In the genomic region with DNA sequence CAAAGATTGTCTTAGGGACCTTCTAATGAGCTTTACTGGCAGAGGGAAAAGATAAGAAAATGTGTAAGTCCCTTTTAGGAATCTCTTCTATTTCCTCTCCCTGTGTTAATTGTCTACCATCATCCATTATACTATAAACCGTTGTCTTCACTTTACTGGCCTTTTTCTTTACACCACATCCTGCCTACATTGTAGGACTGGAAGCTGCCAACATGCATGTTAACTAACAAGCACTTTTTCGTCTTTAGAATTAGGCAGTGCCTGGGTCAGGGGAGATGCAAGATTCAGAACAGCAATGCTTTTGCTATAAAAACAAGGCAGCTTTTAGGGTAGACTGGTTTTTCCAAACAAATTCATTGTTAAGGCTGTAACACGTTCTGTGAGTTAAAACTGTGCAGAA, we compare ENCODE assay signal across 19 cellular contexts. TPM values are rescaled to one million over a fixed set of nuclear protein-coding genes. Genes with fewer than 3 reads are reported as not detected.
A peak's percentile ranks its signal among the peaks of the same experiment; 100 is the strongest.
DNase-seq lines count a peak whose midpoint lies in the region; ATAC-seq and TF ChIP-seq lines count a peak whose summit lies in the region.
"Had no signal": no experiment of that assay in that cellular context is flagged by ENCODE, and none has a peak within 500 bp of the region (broad histone marks: within the 10 kb centered on the region; RNA-seq: fewer than 3 reads in every experiment).

No MANE protein-coding gene starts in this region.

- H2AFZ ChIP-seq in osteoblast (ENCODE audit: low read length), result peak overlapping the region; percentile 7

- H3K4me1 Mint-ChIP-seq in stimulated activated naive B cell treated with anti-CD40 and anti-IgM and Interleukin-4, amounts not matched to agents 10 μg/mL and 1 μg/mL and 100 μg/mL, for 72 hours, result peaks cover 9 to 10% of the 10 kb centered on the region in 2 donors

- H4K20me1 ChIP-seq in BLaER1, result no peaks in the 10 kb centered on the region
- no peaks in the 10 kb centered on the region for H4K20me1 ChIP-seq in DOHH2 (ENCODE audit: control insufficient read depth, insufficient read depth, low read depth, low read length)
- H4K20me1 ChIP-seq in osteoblast (ENCODE audit: insufficient read depth, low read length), result no peaks in the 10 kb centered on the region

- DNase-seq in osteoblast (ENCODE audit: insufficient read length, low spot score, missing footprints) (no peak), NCI-H1930 (lab: John Stamatoyannopoulos, UW) (no peak)
- no peak for DNase-seq in stimulated activated naive B cell treated with anti-CD40 and anti-IgM and Interleukin-4, amounts not matched to agents 10 μg/mL and 1 μg/mL and 100 μg/mL, for 72 hours
- DNase-seq: activated B cell treated with CpG ODN at 0.5 μM for 24 hours; activated CD8-positive, alpha-beta memory T cell treated with anti-CD3 and anti-CD28 coated beads, Interleukin-2, amount 50 U/mL, for 48 hours; foreskin keratinocyte; lower lobe of right lung; MM.1S; NCI-H187; right lobe of liver had no signal

- H3K79me2 ChIP-seq in DOHH2 (ENCODE audit: control insufficient read depth, low read length) (no peaks in the 10 kb centered on the region), osteoblast (ENCODE audit: insufficient read depth, low read length) (peaks cover 7% of the 10 kb centered on the region)

- TF ChIP-seq CTCF in DOHH2 (IDR thresholded peaks at IDR 0.05; ENCODE audit: low read depth, low read length, poor library complexity, severe bottlenecking), result no peak
- no peak for TF ChIP-seq CTCF in VCaP (conservative IDR thresholded peaks at IDR 0.05)
- no peak for TF ChIP-seq CTCF in osteoblast (IDR thresholded peaks at IDR 0.05; ENCODE audit: extremely low read depth, low read depth, low read length)

- H3K9me3 ChIP-seq in BLaER1 (no peaks in the 10 kb centered on the region), DOHH2 (ENCODE audit: control insufficient read depth, insufficient read depth, low read length) (no peaks in the 10 kb centered on the region), osteoblast (ENCODE audit: low read depth, low read length) (no peaks in the 10 kb centered on the region)
- H3K9me3 ChIP-seq: lower lobe of right lung, right lobe of liver, thoracic aorta had no signal

- H3K4me3 ChIP-seq in BLaER1 (no peak overlapping the region), DOHH2 (ENCODE audit: low read length) (no peak overlapping the region), osteoblast (ENCODE audit: insufficient read depth, low read length) (no peak overlapping the region)
- H3K4me3 ChIP-seq: GM12878, lower lobe of right lung, right lobe of liver, thoracic aorta had no signal

- no peak overlapping the region for H3K4me3 Mint-ChIP-seq in stimulated activated naive B cell treated with anti-CD40 and anti-IgM and Interleukin-4, amounts not matched to agents 10 μg/mL and 1 μg/mL and 100 μg/mL, for 72 hours
- H3K4me3 Mint-ChIP-seq: activated B cell treated with CpG ODN at 0.5 μM for 24 hours; CD8-positive, alpha-beta memory T cell; central memory CD8-positive, alpha-beta T cell had no signal

- H3K36me3 ChIP-seq in BLaER1, result no peaks in the 10 kb centered on the region
- no peaks in the 10 kb centered on the region for H3K36me3 ChIP-seq in DOHH2 (ENCODE audit: control insufficient read depth, low read length)
- H3K36me3 ChIP-seq in osteoblast (ENCODE audit: insufficient read depth, low read length), result no peaks in the 10 kb centered on the region
- H3K36me3 ChIP-seq: lower lobe of right lung, right lobe of liver, thoracic aorta had no signal

- no peak overlapping the region for H3K27ac Mint-ChIP-seq in stimulated activated naive B cell treated with anti-CD40 and anti-IgM and Interleukin-4, amounts not matched to agents 10 μg/mL and 1 μg/mL and 100 μg/mL, for 72 hours
- H3K27ac Mint-ChIP-seq: activated B cell treated with CpG ODN at 0.5 μM for 24 hours; CD8-positive, alpha-beta memory T cell had no signal

- no peaks in the 10 kb centered on the region for H3K27me3 Mint-ChIP-seq in stimulated activated naive B cell treated with anti-CD40 and anti-IgM and Interleukin-4, amounts not matched to agents 10 μg/mL and 1 μg/mL and 100 μg/mL, for 72 hours
- H3K27me3 Mint-ChIP-seq: activated B cell treated with CpG ODN at 0.5 μM for 24 hours; central memory CD8-positive, alpha-beta T cell had no signal

- H3K4me2 ChIP-seq in BLaER1 (peak overlapping the region; percentile 69; the same call in 1 of the 2 replicates), DOHH2 (ENCODE audit: low read length) (peak overlapping the region; percentile 5; the same call in 1 of the 2 replicates), osteoblast (ENCODE audit: insufficient read depth, low read length) (no peak overlapping the region)

- H3K9ac ChIP-seq in BLaER1, result no peak overlapping the region

- no peaks in the 10 kb centered on the region for H3K36me3 Mint-ChIP-seq in stimulated activated naive B cell treated with anti-CD40 and anti-IgM and Interleukin-4, amounts not matched to agents 10 μg/mL and 1 μg/mL and 100 μg/mL, for 72 hours
- H3K36me3 Mint-ChIP-seq: activated naive CD4-positive, alpha-beta T cell treated with anti-CD3 and anti-CD28 coated beads, Interleukin-2, amount 50 U/mL, for 72 hours; CD8-positive, alpha-beta memory T cell had no signal

- H3K27ac ChIP-seq in BLaER1 (no peak overlapping the region; the same call in 1 of the 2 replicates), DOHH2 (ENCODE audit: low read depth, low read length) (no peak overlapping the region), VCaP (peak overlapping the region; percentile 72; the same call in 1 of the 2 replicates), osteoblast (ENCODE audit: low read depth, low read length) (peak overlapping the region; percentile 99)
- H3K27ac ChIP-seq: lower lobe of right lung, right lobe of liver had no signal

- no peaks in the 10 kb centered on the region for H3K9me3 Mint-ChIP-seq in stimulated activated naive B cell treated with anti-CD40 and anti-IgM and Interleukin-4, amounts not matched to agents 10 μg/mL and 1 μg/mL and 100 μg/mL, for 72 hours
- H3K9me3 Mint-ChIP-seq: activated B cell treated with CpG ODN at 0.5 μM for 24 hours; activated naive CD4-positive, alpha-beta T cell treated with anti-CD3 and anti-CD28 coated beads, Interleukin-2, amount 50 U/mL, for 72 hours; CD8-positive, alpha-beta memory T cell; central memory CD8-positive, alpha-beta T cell had no signal

- no peaks in the 10 kb centered on the region; the same call in 1 of the 2 replicates for H3F3A ChIP-seq in DOHH2 (ENCODE audit: control insufficient read depth, insufficient read depth)

- H3K27me3 ChIP-seq in BLaER1 (no peaks in the 10 kb centered on the region), DOHH2 (ENCODE audit: control insufficient read depth, low read length) (no peaks in the 10 kb centered on the region), osteoblast (ENCODE audit: insufficient read depth, low read length) (no peaks in the 10 kb centered on the region)
- H3K27me3 ChIP-seq: foreskin keratinocyte, right lobe of liver had no signal

- ATAC-seq in stimulated activated naive B cell treated with anti-CD40 and anti-IgM and Interleukin-4, amounts not matched to agents 10 μg/mL and 1 μg/mL and 100 μg/mL, for 72 hours (replicated peaks), result no peak
- no peak for ATAC-seq in GM18498 (IDR thresholded peaks at IDR 0.05; ENCODE audit: unreplicated experiment)
- ATAC-seq: activated naive CD4-positive, alpha-beta T cell treated with anti-CD3 and anti-CD28 coated beads, Interleukin-2, amount 50 U/mL, for 72 hours; foreskin keratinocyte; GM12878; lower lobe of right lung; right lobe of liver had no signal

- no peaks in the 10 kb centered on the region for H3K9me2 ChIP-seq in DOHH2 (replicated peaks; ENCODE audit: control insufficient read depth, low read length)

- peaks cover 48% of the 10 kb centered on the region for H3K4me1 ChIP-seq in BLaER1
- peaks cover 42% of the 10 kb centered on the region for H3K4me1 ChIP-seq in DOHH2 (ENCODE audit: control insufficient read depth, low read length)
- peaks cover 20% of the 10 kb centered on the region for H3K4me1 ChIP-seq in osteoblast (ENCODE audit: insufficient read depth, low read length)

RNA-seq across cellular contexts. Expression of a gene that starts 11.0 kb away (rescaled TPM):
- 94.6 and 107 TPM in 2 replicates for total RNA-seq in osteoblast

RNA-seq across cellular contexts. Expression of a gene that starts 49.5 kb away (rescaled TPM):
- 167 and 191 TPM in 2 replicates for total RNA-seq in osteoblast

Comparison
In these comparisons a context has a peak if more than half of its experiments do, and no peak if none do; other contexts are left out.
1. H3K27ac ChIP-seq: peak in VCaP (single experiment) and osteoblast (single experiment); none in BLaER1 (single experiment) and DOHH2 (single experiment).